26 cellular contexts compared by ENCODE assay signal in genomic region chr6:40378071-40378724, GRCh38.
DNase-seq lines count a peak whose midpoint lies in the region; ATAC-seq, FAIRE-seq and TF ChIP-seq lines count a peak whose summit lies in the region.
"Had no signal": no experiment of that assay in that cellular context is flagged by ENCODE, and none has a peak within 500 bp of the region (broad histone marks: within the 10 kb centered on the region; RNA-seq: fewer than 3 reads in every experiment).

No MANE protein-coding gene starts in this region.

- H3K4me1 ChIP-seq in Karpas-422 (ENCODE audit: low read length) (no peaks in the 10 kb centered on the region), K562 (replicated peaks in 1 of 2; ENCODE audit: control insufficient read depth in 2 of 2, insufficient read depth in 2 of 2, low read length in 2 of 2) (peaks cover 7 to 27% of the 10 kb centered on the region in 2 experiments; a peak in 4 of 5 replicates), testis (no peaks in the 10 kb centered on the region)
- H3K4me1 ChIP-seq: transverse colon had no signal

- no peak for TF ChIP-seq RAD21 in K562 (CRISPR knock-in tag; conservative IDR thresholded peaks at IDR 0.05 in 1 of 2, IDR thresholded peaks at IDR 0.05 in 1 of 2)

- H3K4me3 Mint-ChIP-seq in activated CD4-positive, alpha-beta T cell treated with anti-CD3 and anti-CD28 coated beads, Interleukin-2, amount 10 ng/mL, durations not matched to agents 24 days and 14 days: no peak overlapping the region
- H3K4me3 Mint-ChIP-seq in activated CD4-positive, alpha-beta T cell treated with anti-CD3 and anti-CD28 coated beads, Interleukin-2, amount 10 ng/mL, durations not matched to agents 7 days and 5 days: no peak overlapping the region
- H3K4me3 Mint-ChIP-seq: activated CD4-positive, alpha-beta memory T cell treated with anti-CD3 and anti-CD28 coated beads for 36 hours; CD4-positive, CD25-positive, alpha-beta regulatory T cell; natural killer cell treated with Interleukin-12 subunit alpha and Interleukin-12 subunit beta and Interleukin-15 and Interleukin-18, amount 100 ng/mL, for 72 hours had no signal

- H3K4me3 ChIP-seq in Karpas-422 (ENCODE audit: low read length) (no peak overlapping the region), K562 (peak overlapping the region; percentile 17), testis (peak overlapping the region; percentile 35 to 37)
- H3K4me3 ChIP-seq: transverse colon had no signal

- TF ChIP-seq POLR2A in K562 (conservative IDR thresholded peaks at IDR 0.05): no peak
- TF ChIP-seq POLR2A in testis (IDR thresholded peaks at IDR 0.05): no peak

- intact Hi-C loops in activated CD4-positive, alpha-beta T cell treated with anti-CD3 and anti-CD28 coated beads, Interleukin-2, amount 10 ng/mL, durations not matched to agents 24 days and 14 days (cut with micrococcal nuclease): no loop called here
- intact Hi-C loops in K562 (cut with micrococcal nuclease): no loop called here
- intact Hi-C loops in testis (cut with DNase I; ENCODE audit: low total_unique reads): no loop called here

- ATAC-seq in K562: peak; percentile 97
- no peak for ATAC-seq in HG03342 (IDR thresholded peaks at IDR 0.05; ENCODE audit: unreplicated experiment)
- ATAC-seq: activated CD4-positive, CD25-positive, alpha-beta regulatory T cell treated with anti-CD3 and anti-CD28 coated beads, Interleukin-2, amount 50 U/mL, for 24 hours; activated naive CD4-positive, alpha-beta T cell treated with anti-CD3 and anti-CD28 coated beads, Interleukin-2, amount 50 U/mL, for 72 hours; left lobe of liver; PC-3 had no signal

- no peaks in the 10 kb centered on the region for H3K9me2 ChIP-seq in Karpas-422 (replicated peaks; ENCODE audit: insufficient read depth, low read length)
- H3K9me2 ChIP-seq: SK-N-SH had no signal

- peak; percentile 80 for FAIRE-seq in K562 (lab: Jason Lieb, UNC)
- FAIRE-seq: bronchial epithelial cell, TTC549 had no signal

- 0 out of 2 replicates have a peak, but pooled peaks cover 2% of the 10 kb centered on the region for H3K27me3 ChIP-seq in Karpas-422 (ENCODE audit: low read length)
- no peaks in the 10 kb centered on the region for H3K27me3 ChIP-seq in K562 (ENCODE audit: control insufficient read depth in 2 of 2, insufficient read depth in 2 of 2, low read length in 2 of 2)
- no peaks in the 10 kb centered on the region for H3K27me3 ChIP-seq in testis
- H3K27me3 ChIP-seq: transverse colon had no signal

- H3K36me3 Mint-ChIP-seq in activated CD4-positive, alpha-beta T cell treated with anti-CD3 and anti-CD28 coated beads, Interleukin-2, amount 10 ng/mL, durations not matched to agents 24 days and 14 days (ENCODE audit: low read depth): peaks cover 8% of the 10 kb centered on the region
- H3K36me3 Mint-ChIP-seq in activated CD4-positive, alpha-beta T cell treated with anti-CD3 and anti-CD28 coated beads, Interleukin-2, amount 10 ng/mL, durations not matched to agents 7 days and 5 days (ENCODE audit: low read depth): peaks cover 9% of the 10 kb centered on the region
- H3K36me3 Mint-ChIP-seq: activated CD4-positive, alpha-beta memory T cell treated with anti-CD3 and anti-CD28 coated beads for 36 hours; CD4-positive, CD25-positive, alpha-beta regulatory T cell had no signal

- CTCF ChIA-PET in activated CD4-positive, alpha-beta T cell treated with anti-CD3 and anti-CD28 coated beads, Interleukin-2, amount 10 ng/mL, durations not matched to agents 7 days and 5 days (lab: Charles Lee): no interaction called here
- CTCF ChIA-PET in K562 (lab: Yijun Ruan, JAX; ENCODE audit: low intra/inter-chr PET ratio): no interaction called here

- peak; percentile 49 for DNase-seq in activated CD4-positive, alpha-beta T cell treated with anti-CD3 and anti-CD28 coated beads, Interleukin-2, amount 10 ng/mL, durations not matched to agents 24 days and 14 days
- no peak for DNase-seq in activated CD4-positive, alpha-beta T cell treated with anti-CD3 and anti-CD28 coated beads, Interleukin-2, amount 10 ng/mL, durations not matched to agents 7 days and 5 days
- DNase-seq in Karpas-422: peak; percentile 46
- peak; percentile 66 to 82 (median 80) for DNase-seq in K562 (ENCODE audit: extremely low read depth in 1 of 4, low spot score in 3 of 4)
- DNase-seq in testis: peak; percentile 75
- no peak for DNase-seq in activated T-cell treated with anti-CD3 and anti-CD28 coated beads, Interleukin-2, amount 50 U/mL, for 1 hour
- DNase-seq in GM03348 (ENCODE audit: low spot score): no peak
- DNase-seq: 8988T; activated CD4-positive, alpha-beta memory T cell treated with anti-CD3 and anti-CD28 coated beads for 36 hours; activated effector memory CD4-positive, alpha-beta T cell treated with Interleukin-2 at 50 U/mL for 16 hours; CD4-positive, CD25-positive, alpha-beta regulatory T cell; hypothalamus; NCI-H2081; NCI-H524 treated with DMSO at 0.1 percent for 48 hours; NK-92 treated with Interleukin-12 subunit alpha and Interleukin-12 subunit beta, amount 100 ng/mL, for 24 hours; PC-3; SK-N-SH; stimulated activated CD4-positive, alpha-beta T cell treated with anti-CD3 and anti-CD28 coated beads, Interleukin-4, amount 100 ng/mL, for 24 hours; transverse colon had no signal

- H3K9me3 ChIP-seq in Karpas-422 (ENCODE audit: low read length): no peaks in the 10 kb centered on the region
- H3K9me3 ChIP-seq in K562 (replicated peaks; ENCODE audit: control insufficient read depth, insufficient read depth, low read depth, low read length): 0 out of 2 replicates have a peak, but pooled peaks cover 6% of the 10 kb centered on the region
- no peaks in the 10 kb centered on the region for H3K9me3 ChIP-seq in testis
- H3K9me3 ChIP-seq: SK-N-SH, transverse colon had no signal

- H2AFZ ChIP-seq in Karpas-422 (ENCODE audit: low read length) (no peak overlapping the region), K562 (ENCODE audit: low read depth, low read length) (peak overlapping the region; percentile 74)

- peaks cover 22% of the 10 kb centered on the region for H3K9me3 Mint-ChIP-seq in activated CD4-positive, alpha-beta T cell treated with anti-CD3 and anti-CD28 coated beads, Interleukin-2, amount 10 ng/mL, durations not matched to agents 24 days and 14 days
- H3K9me3 Mint-ChIP-seq in activated CD4-positive, alpha-beta T cell treated with anti-CD3 and anti-CD28 coated beads, Interleukin-2, amount 10 ng/mL, durations not matched to agents 7 days and 5 days: peaks cover 12% of the 10 kb centered on the region
- H3K9me3 Mint-ChIP-seq: activated CD4-positive, alpha-beta memory T cell treated with anti-CD3 and anti-CD28 coated beads for 36 hours; activated naive CD4-positive, alpha-beta T cell treated with anti-CD3 and anti-CD28 coated beads, Interleukin-2, amount 50 U/mL, for 72 hours; natural killer cell treated with Interleukin-12 subunit alpha and Interleukin-12 subunit beta and Interleukin-15 and Interleukin-18, amount 100 ng/mL, for 72 hours had no signal

- no peak for TF ChIP-seq CTCF in K562 (IDR thresholded peaks at IDR 0.05 in 2 of 3, conservative IDR thresholded peaks at IDR 0.05 in 1 of 3; ENCODE audit: insufficient read depth in 2 of 3, low read depth in 1 of 3, low read length in 3 of 3)
- TF ChIP-seq CTCF in testis (IDR thresholded peaks at IDR 0.05): no peak

- POLR2A ChIA-PET in activated CD4-positive, alpha-beta T cell treated with anti-CD3 and anti-CD28 coated beads, Interleukin-2, amount 10 ng/mL, durations not matched to agents 7 days and 5 days (lab: Charles Lee): no interaction called here
- POLR2A ChIA-PET in K562 (lab: Yijun Ruan, JAX): no interaction called here

- H3K4me2 ChIP-seq in Karpas-422 (ENCODE audit: low read depth, low read length, poor library complexity, severe bottlenecking) (no peak overlapping the region), K562 (ENCODE audit: insufficient read depth, low read length) (peak overlapping the region; percentile 65)
- H3K4me2 ChIP-seq: SK-N-SH had no signal

- no peaks in the 10 kb centered on the region for H3K27me3 Mint-ChIP-seq in activated CD4-positive, alpha-beta T cell treated with anti-CD3 and anti-CD28 coated beads, Interleukin-2, amount 10 ng/mL, durations not matched to agents 24 days and 14 days
- H3K27me3 Mint-ChIP-seq in activated CD4-positive, alpha-beta T cell treated with anti-CD3 and anti-CD28 coated beads, Interleukin-2, amount 10 ng/mL, durations not matched to agents 7 days and 5 days: no peaks in the 10 kb centered on the region
- H3K27me3 Mint-ChIP-seq: activated CD4-positive, alpha-beta memory T cell treated with anti-CD3 and anti-CD28 coated beads for 36 hours; CD4-positive, CD25-positive, alpha-beta regulatory T cell; natural killer cell treated with Interleukin-12 subunit alpha and Interleukin-12 subunit beta and Interleukin-15 and Interleukin-18, amount 100 ng/mL, for 72 hours had no signal

- H3K9ac ChIP-seq in Karpas-422 (ENCODE audit: low read length) (no peak overlapping the region), K562 (ENCODE audit: insufficient read depth in 1 of 2, low read depth in 2 of 2, low read length in 2 of 2) (no peak overlapping the region; a peak in 1 of 4 replicates)
- H3K9ac ChIP-seq: SK-N-SH had no signal

- TF ChIP-seq EP300 in K562 (IDR thresholded peaks at IDR 0.05; ENCODE audit: low read length): peak; percentile 97

- no peaks in the 10 kb centered on the region for H4K20me1 ChIP-seq in Karpas-422 (ENCODE audit: insufficient read depth, low read depth, low read length)
- no peaks in the 10 kb centered on the region for H4K20me1 ChIP-seq in K562 (replicated peaks; ENCODE audit: control insufficient read depth, insufficient read depth, low read length)

- H3K27ac Mint-ChIP-seq in activated CD4-positive, alpha-beta T cell treated with anti-CD3 and anti-CD28 coated beads, Interleukin-2, amount 10 ng/mL, durations not matched to agents 24 days and 14 days: no peak overlapping the region
- no peak overlapping the region for H3K27ac Mint-ChIP-seq in activated CD4-positive, alpha-beta T cell treated with anti-CD3 and anti-CD28 coated beads, Interleukin-2, amount 10 ng/mL, durations not matched to agents 7 days and 5 days
- H3K27ac Mint-ChIP-seq: activated CD4-positive, alpha-beta memory T cell treated with anti-CD3 and anti-CD28 coated beads for 36 hours; activated naive CD4-positive, alpha-beta T cell treated with anti-CD3 and anti-CD28 coated beads, Interleukin-2, amount 50 U/mL, for 72 hours; CD4-positive, CD25-positive, alpha-beta regulatory T cell had no signal

- in situ Hi-C loops in K562 (cut with MboI): no loop called here

- H3K36me3 ChIP-seq in Karpas-422 (ENCODE audit: insufficient read depth, low read length) (no peaks in the 10 kb centered on the region), K562 (ENCODE audit: control insufficient read depth, insufficient read depth, low read length) (no peaks in the 10 kb centered on the region), testis (ENCODE audit: low read depth, missing control alignments) (no peaks in the 10 kb centered on the region)
- H3K36me3 ChIP-seq: transverse colon had no signal

- peaks cover 19% of the 10 kb centered on the region for H3K4me1 Mint-ChIP-seq in activated CD4-positive, alpha-beta T cell treated with anti-CD3 and anti-CD28 coated beads, Interleukin-2, amount 10 ng/mL, durations not matched to agents 24 days and 14 days
- H3K4me1 Mint-ChIP-seq in activated CD4-positive, alpha-beta T cell treated with anti-CD3 and anti-CD28 coated beads, Interleukin-2, amount 10 ng/mL, durations not matched to agents 7 days and 5 days: peaks cover 6% of the 10 kb centered on the region
- H3K4me1 Mint-ChIP-seq: CD4-positive, CD25-positive, alpha-beta regulatory T cell had no signal

- 34% methylated on average over 21 of the region's 21 CpGs for WGBS in K562 (ENCODE audit: insufficient coverage, low coverage, missing lambda C conversion rate)
- 51 to 74% methylated on average over 19 to 21 of the region's 21 CpGs for WGBS in testis, 2 donors

- BruUV-seq in K562 (replicated peaks; lab: Mats Ljungman, UMichigan): TSS peak; percentile 85

- H3K27ac ChIP-seq in Karpas-422 (ENCODE audit: low read length): no peak overlapping the region
- H3K27ac ChIP-seq in K562 (ENCODE audit: extremely low read depth, low read depth, low read length): peak overlapping the region; percentile 67; the same call in 2 of the 3 replicates
- peak overlapping the region in 1 of 2 donors; percentile 62 for H3K27ac ChIP-seq in testis
- H3K27ac ChIP-seq: transverse colon had no signal

- H3K9me1 ChIP-seq in K562 (ENCODE audit: control insufficient read depth, insufficient read depth, low read length): no peaks in the 10 kb centered on the region

- H3K79me2 ChIP-seq in Karpas-422 (ENCODE audit: low read length): no peaks in the 10 kb centered on the region
- H3K79me2 ChIP-seq in K562 (ENCODE audit: control insufficient read depth, insufficient read depth, low read length): 0 out of 3 replicates have a peak, but pooled peaks cover 3% of the 10 kb centered on the region

Comparison
In these comparisons a context has a peak if more than half of its experiments do, and no peak if none do; other contexts are left out.
1. DNase-seq: peak in activated CD4-positive, alpha-beta T cell treated with anti-CD3 and anti-CD28 coated beads, Interleukin-2, amount 10 ng/mL, durations not matched to agents 24 days and 14 days (single experiment), Karpas-422 (single experiment), K562 (4 of 4) and testis (single experiment); none in activated CD4-positive, alpha-beta T cell treated with anti-CD3 and anti-CD28 coated beads, Interleukin-2, amount 10 ng/mL, durations not matched to agents 7 days and 5 days (single experiment), activated T-cell treated with anti-CD3 and anti-CD28 coated beads, Interleukin-2, amount 50 U/mL, for 1 hour (single experiment) and GM03348 (single experiment).